8 cellular contexts compared by ENCODE assay signal in genomic region chr14:61730756-61731373, GRCh38. TPM values are rescaled to one million over a fixed set of nuclear protein-coding genes. Genes with fewer than 3 reads are reported as not detected.
DNase-seq lines count a peak whose midpoint lies in the region; ATAC-seq, FAIRE-seq and TF ChIP-seq lines count a peak whose summit lies in the region.

No MANE protein-coding gene starts in this region.

- no peak for DNase-seq in left ventricle myocardium inferior
- no peak for DNase-seq in left cardiac atrium
- no peak for DNase-seq in WTC11 (ENCODE audit: low spot score)
- DNase-seq in vagina (ENCODE audit: extremely low spot score in 2 of 2): no peak
- no peak for DNase-seq in NCI-H748 treated with DMSO at 0.1 percent for 48 hours (lab: John Stamatoyannopoulos, UW)
- no peak for DNase-seq in dedifferentiated amniotic fluid mesenchymal stem cell (ENCODE audit: extremely low spot score)
- DNase-seq in SW480 (ENCODE audit: low spot score): no peak

- no peaks in the 10 kb centered on the region for H3K27me3 Mint-ChIP-seq in WTC11 (ENCODE audit: low read depth)

- CTCF ChIA-PET in WTC11 (lab: Charles Lee): interaction anchor here (0.6 kb wide), 1 partner anchor 170 kb away, joined by 3 read pairs; no protein-coding TSS in a partner anchor

- no peak for TF ChIP-seq POLR2A in vagina (IDR thresholded peaks at IDR 0.05)

- no peaks in the 10 kb centered on the region for H3K4me1 Mint-ChIP-seq in WTC11

- no peaks in the 10 kb centered on the region for H3K9me3 Mint-ChIP-seq in WTC11

- H3K36me3 ChIP-seq in left ventricle myocardium inferior (peaks cover 63% of the 10 kb centered on the region), vagina (peaks cover 3 to 68% of the 10 kb centered on the region in 2 donors)

- H3K27ac ChIP-seq in left ventricle myocardium inferior (replicated peaks) (peak overlapping the region; percentile 45), vagina (no peak overlapping the region)

- H3K4me3 ChIP-seq in left ventricle myocardium inferior: no peak overlapping the region
- no peak overlapping the region for H3K4me3 ChIP-seq in vagina

- H3K9me3 ChIP-seq in left ventricle myocardium inferior (replicated peaks) (no peaks in the 10 kb centered on the region), vagina (no peaks in the 10 kb centered on the region)

- FAIRE-seq in islet of Langerhans (lab: Jason Lieb, UNC): peak; percentile 85

- POLR2A ChIA-PET in WTC11 (lab: Charles Lee): interaction anchor here (0.6 kb wide), 1 partner anchor 107 kb away, joined by 4 read pairs; no protein-coding TSS in a partner anchor

- no peak for ATAC-seq in left cardiac atrium
- ATAC-seq in WTC11: no peak

- H3K27ac Mint-ChIP-seq in WTC11: peak overlapping the region; percentile 65; the same call in 1 of the 2 replicates

- intact Hi-C loops in left ventricle myocardium inferior (cut with micrococcal nuclease) (loop anchor here (5.0 kb wide), 1 partner anchor 269 kb away; no protein-coding TSS in a partner anchor), left cardiac atrium (cut with DNase I) (loop anchor here in 1 of 2 donors (2.0 kb wide), 1 partner anchor 268 kb away; no protein-coding TSS in a partner anchor), vagina (cut with DNase I) (no loop called here)

- no peak overlapping the region for H3K4me3 Mint-ChIP-seq in WTC11

- H3K36me3 Mint-ChIP-seq in WTC11: peaks cover 77% of the 10 kb centered on the region

- TF ChIP-seq CTCF in left ventricle myocardium inferior (IDR thresholded peaks at IDR 0.05; ENCODE audit: borderline replicate concordance) (peak; percentile 64), WTC11 (IDR thresholded peaks at IDR 0.05) (no peak), vagina (IDR thresholded peaks at IDR 0.05) (peak; percentile 55 to 75 (median 60))

- H3K27me3 ChIP-seq in left ventricle myocardium inferior (ENCODE audit: low read depth): no peaks in the 10 kb centered on the region
- H3K27me3 ChIP-seq in vagina: no peaks in the 10 kb centered on the region

- H3K4me1 ChIP-seq in left ventricle myocardium inferior: peaks cover 39% of the 10 kb centered on the region
- no peaks in the 10 kb centered on the region for H3K4me1 ChIP-seq in vagina

TF ChIP-seq in WTC11, 78 proteins besides CTCF, POLR2A, EP300 and RAD21:
- no peak for TF ChIP-seq E2F5 (CRISPR knock-in tag; IDR thresholded peaks at IDR 0.05)
- TF ChIP-seq SOX15 (CRISPR knock-in tag; IDR thresholded peaks at IDR 0.05): no peak
- TF ChIP-seq ETV6 (CRISPR knock-in tag; IDR thresholded peaks at IDR 0.05): no peak
- no peak for TF ChIP-seq ZNF532 (CRISPR knock-in tag; IDR thresholded peaks at IDR 0.05; ENCODE audit: borderline replicate concordance)
- TF ChIP-seq TCF7 (CRISPR knock-in tag; IDR thresholded peaks at IDR 0.05; ENCODE audit: low read depth): no peak
- TF ChIP-seq ATF3 (CRISPR knock-in tag; conservative IDR thresholded peaks at IDR 0.05): no peak
- TF ChIP-seq GABPB1 (CRISPR knock-in tag; IDR thresholded peaks at IDR 0.05): no peak
- TF ChIP-seq JAZF1 (CRISPR knock-in tag; IDR thresholded peaks at IDR 0.05): no peak
- TF ChIP-seq NR3C1 (CRISPR knock-in tag; conservative IDR thresholded peaks at IDR 0.05; ENCODE audit: low read depth): no peak
- TF ChIP-seq JUN (CRISPR knock-in tag; IDR thresholded peaks at IDR 0.05): no peak
- no peak for TF ChIP-seq MLX (CRISPR knock-in tag; IDR thresholded peaks at IDR 0.05)
- no peak for TF ChIP-seq IRF2 (CRISPR knock-in tag; IDR thresholded peaks at IDR 0.05; ENCODE audit: borderline replicate concordance, low read depth)
- TF ChIP-seq KAT7 (CRISPR knock-in tag; IDR thresholded peaks at IDR 0.05; ENCODE audit: borderline replicate concordance): no peak
- TF ChIP-seq FOXK1 (CRISPR knock-in tag; IDR thresholded peaks at IDR 0.05): no peak
- TF ChIP-seq SMAD3 (CRISPR knock-in tag; IDR thresholded peaks at IDR 0.05; ENCODE audit: borderline replicate concordance): no peak
- TF ChIP-seq TEAD4 (CRISPR knock-in tag; IDR thresholded peaks at IDR 0.05): no peak
- no peak for TF ChIP-seq ZNF512 (CRISPR knock-in tag; IDR thresholded peaks at IDR 0.05; ENCODE audit: borderline replicate concordance)
- TF ChIP-seq ZSCAN18 (CRISPR knock-in tag; IDR thresholded peaks at IDR 0.05): no peak
- no peak for TF ChIP-seq SMAD4 (CRISPR knock-in tag; IDR thresholded peaks at IDR 0.05)

RNA-seq across cellular contexts. Expression of gene SNAPC1, which starts 31.4 kb away (rescaled TPM):
- total RNA-seq in left ventricle myocardium inferior (9.2 TPM), left cardiac atrium (1 to 10 TPM; 6.8 to 9.6 TPM), WTC11 (2021) (9.5 to 10.2 TPM (median 10.1 TPM) in 3 replicates), vagina (6.6 TPM)

RNA-seq across cellular contexts. Expression of gene HIF1A, which starts 35.6 kb away (rescaled TPM):
- total RNA-seq in left ventricle myocardium inferior: 49.4 TPM
- total RNA-seq in left cardiac atrium: 100 to 1,000 TPM in 1 of 2 donors, 10 to 100 TPM in 1; 50.9 to 109 TPM
- total RNA-seq in WTC11 (2021): 146 to 165 TPM (median 153 TPM) in 3 replicates
- 140 TPM for total RNA-seq in vagina
